In genomic region chr18:66645983-66646382, GRCh38 we compare ENCODE assay signal across 21 cellular contexts. TPM values are rescaled to one million over a fixed set of nuclear protein-coding genes. Genes with fewer than 3 reads are reported as not detected.
"Had no signal": no experiment of that assay in that cellular context is flagged by ENCODE, and none has a peak within 500 bp of the region (broad histone marks: within the 10 kb centered on the region; RNA-seq: fewer than 3 reads in every experiment).

No MANE protein-coding gene starts in this region.

- H3K27ac Mint-ChIP-seq: IgD-negative memory B cell had no signal

- H3K27me3 ChIP-seq: SJCRH30 had no signal

- H3K4me2 ChIP-seq: KMS-11 had no signal

- ATAC-seq: K562, Panc1, Right ventricle myocardium inferior, SK-N-SH treated with all-trans-retinoic acid at 6 μM for 48 hours had no signal

- H3K4me3 Mint-ChIP-seq: IgD-negative memory B cell had no signal

- H3K36me3 Mint-ChIP-seq: IgD-negative memory B cell had no signal

- H3K4me1 ChIP-seq: SJCRH30 had no signal

- H3K36me3 ChIP-seq: SJCRH30 had no signal

- H3K27ac ChIP-seq: KMS-11, SJCRH30 had no signal

- H3K9ac ChIP-seq: KMS-11 had no signal

- DNase-seq: Kasumi-1, MM.1S, NCI-H1092 treated with DMSO at 0.1 percent for 48 hours, NCI-H1436, NCI-H1694, NCI-H187 treated with DMSO at 0.1 percent for 48 hours, NCI-H2029 treated with DMSO at 0.1 percent for 48 hours, NCI-H2171 treated with DMSO at 0.1 percent for 48 hours, NCI-H524, NCI-H526 treated with DMSO at 0.1 percent for 48 hours, NCI-H774, SHP77 treated with DMSO at 0.1 percent for 48 hours, SJCRH30 had no signal

- H3K4me1 Mint-ChIP-seq: IgD-negative memory B cell had no signal

- H3K27me3 Mint-ChIP-seq: IgD-negative memory B cell had no signal

- H3K4me3 ChIP-seq: K562, SJCRH30 had no signal

- H3K9me3 ChIP-seq: SJCRH30 had no signal

RNA-seq across cellular contexts. Expression of gene CDH19, which starts 42.1 kb away (rescaled TPM):
- total RNA-seq: HT-29, K562, M059J had no signal
- polyA plus RNA-seq: IgD-negative memory B cell, K562 had no signal
